17 cellular contexts compared by ENCODE assay signal in genomic region chr5:179873711-179874110, GRCh38.
"Had no signal": no experiment of that assay in that cellular context is flagged by ENCODE, and none has a peak within 500 bp of the region (broad histone marks: within the 10 kb centered on the region; RNA-seq: fewer than 3 reads in every experiment).

No MANE protein-coding gene starts in this region.

- DNase-seq: colonic mucosa; dermis blood vessel endothelial cell; esophagus squamous epithelium; foreskin fibroblast; left cardiac atrium; mesendoderm; naive B cell; small intestine; stimulated activated CD4-positive, alpha-beta T cell treated with anti-CD3 and anti-CD28 coated beads, Interleukin-12 subunit alpha, Interleukin-12 subunit beta, amount 100 ng/mL, for 4 hours; stimulated activated naive CD8-positive, alpha-beta T cell treated with anti-CD3 and anti-CD28 coated beads, Interleukin-15, Interleukin-2, amounts not matched to agents 100 U/mL and 50 U/mL, for 24 hours; thyroid gland had no signal

- ATAC-seq: gastroesophageal sphincter; left cardiac atrium; stimulated activated naive CD8-positive, alpha-beta T cell treated with anti-CD3 and anti-CD28 coated beads, Interleukin-15, Interleukin-2, amounts not matched to agents 100 U/mL and 50 U/mL, for 24 hours had no signal

- H3K4me2 ChIP-seq: hepatocyte had no signal

- FAIRE-seq: kidney, small intestine, urothelium cell line had no signal

- H3K4me1 ChIP-seq: colonic mucosa, esophagus squamous epithelium, gastroesophageal sphincter, suprapubic skin had no signal

- H3K79me2 ChIP-seq: hepatocyte had no signal

- H3K9me3 ChIP-seq: colonic mucosa, esophagus squamous epithelium, gastroesophageal sphincter, right atrium auricular region, suprapubic skin, thyroid gland had no signal

- H2AFZ ChIP-seq: hepatocyte had no signal

- H3K27ac ChIP-seq: colonic mucosa, esophagus squamous epithelium, gastroesophageal sphincter, hepatocyte, right atrium auricular region, suprapubic skin, thyroid gland had no signal

- H3K4me3 ChIP-seq: colonic mucosa, esophagus squamous epithelium, gastroesophageal sphincter, hepatocyte, right atrium auricular region, suprapubic skin, thyroid gland had no signal

- H3K27me3 ChIP-seq: colonic mucosa, esophagus squamous epithelium, gastroesophageal sphincter, hepatocyte, right atrium auricular region, suprapubic skin, thyroid gland had no signal
